ENCODE assay signal across 8 cellular contexts in the genomic region with DNA sequence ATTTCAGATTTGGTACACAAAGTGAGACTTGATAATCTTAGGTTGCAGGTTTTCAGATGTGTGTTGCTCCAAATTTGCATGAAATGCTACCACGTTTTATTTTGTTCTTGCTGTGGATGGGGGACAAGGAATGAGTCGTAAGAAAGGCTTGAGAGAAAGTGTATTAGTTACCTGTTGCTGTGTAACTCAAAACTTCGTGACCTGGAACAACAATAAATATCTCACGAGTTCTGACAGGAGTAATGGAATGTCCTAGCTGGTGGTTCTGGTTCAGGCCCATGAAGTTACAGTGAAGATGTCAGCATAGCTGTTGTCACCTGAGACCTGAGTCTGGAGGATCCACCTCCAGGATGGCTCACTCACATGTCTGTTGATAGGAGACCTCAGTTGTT. TPM values are rescaled to one million over a fixed set of nuclear protein-coding genes. Genes with fewer than 3 reads are reported as not detected.
DNase-seq lines count a peak whose midpoint lies in the region; ATAC-seq and TF ChIP-seq lines count a peak whose summit lies in the region.

No MANE protein-coding gene starts in this region.

- H3K4me1 Mint-ChIP-seq in activated CD4-positive, alpha-beta T cell treated with anti-CD3 and anti-CD28 coated beads for 36 hours = peaks cover 28% of the 10 kb centered on the region
- H3K4me1 Mint-ChIP-seq in activated CD8-positive, alpha-beta T cell treated with anti-CD3 and anti-CD28 coated beads for 36 hours (ENCODE audit: low read depth) = peaks cover 34% of the 10 kb centered on the region
- peaks cover 36% of the 10 kb centered on the region for H3K4me1 Mint-ChIP-seq in stimulated activated naive CD8-positive, alpha-beta T cell treated with anti-CD3 and anti-CD28 coated beads, Interleukin-15, amount 100 ng/mL, for 72 hours

- intact Hi-C loops in activated CD4-positive, alpha-beta T cell treated with anti-CD3 and anti-CD28 coated beads for 36 hours (cut with DNase I, micrococcal nuclease) = loop anchor here (2.0 kb wide), 4 partner anchors 47 to 999 kb away; a partner anchor contains a TSS
- intact Hi-C loops in activated CD8-positive, alpha-beta T cell treated with anti-CD3 and anti-CD28 coated beads for 36 hours (cut with micrococcal nuclease) = no loop called here

- no peak for TF ChIP-seq CTCF in activated CD8-positive, alpha-beta T cell treated with anti-CD3 and anti-CD28 coated beads for 36 hours (IDR thresholded peaks at IDR 0.05)

- H3K27ac Mint-ChIP-seq in activated CD4-positive, alpha-beta T cell treated with anti-CD3 and anti-CD28 coated beads for 36 hours = peak overlapping the region; percentile 95
- peak overlapping the region; percentile 97 for H3K27ac Mint-ChIP-seq in activated CD8-positive, alpha-beta T cell treated with anti-CD3 and anti-CD28 coated beads for 36 hours
- H3K27ac Mint-ChIP-seq in stimulated activated naive CD8-positive, alpha-beta T cell treated with anti-CD3 and anti-CD28 coated beads, Interleukin-15, amount 100 ng/mL, for 72 hours = peak overlapping the region; percentile 88 to 91

- peaks cover 18% of the 10 kb centered on the region for H3K36me3 ChIP-seq in iPS-18a (ENCODE audit: control insufficient read depth, low read depth, low read length)

- peak overlapping the region; percentile 98 for H3K4me3 ChIP-seq in iPS-18a (ENCODE audit: low read length)

- H3K9me3 ChIP-seq in iPS-18a (ENCODE audit: control insufficient read depth, low read depth, low read length) = no peaks in the 10 kb centered on the region

- no peaks in the 10 kb centered on the region for H3K27me3 Mint-ChIP-seq in activated CD4-positive, alpha-beta T cell treated with anti-CD3 and anti-CD28 coated beads for 36 hours
- no peaks in the 10 kb centered on the region for H3K27me3 Mint-ChIP-seq in activated CD8-positive, alpha-beta T cell treated with anti-CD3 and anti-CD28 coated beads for 36 hours
- H3K27me3 Mint-ChIP-seq in stimulated activated naive CD8-positive, alpha-beta T cell treated with anti-CD3 and anti-CD28 coated beads, Interleukin-15, amount 100 ng/mL, for 72 hours = no peaks in the 10 kb centered on the region

- H3K27ac ChIP-seq in iPS-18a (ENCODE audit: low read length) = no peak overlapping the region

- peak overlapping the region; percentile 96 for H3K9ac ChIP-seq in iPS-18a (ENCODE audit: low read length)

- H3K4me1 ChIP-seq in iPS-18a (ENCODE audit: control insufficient read depth, low read depth, low read length) = peaks cover 9% of the 10 kb centered on the region

- CTCF ChIA-PET in activated CD4-positive, alpha-beta T cell treated with anti-CD3 and anti-CD28 coated beads for 36 hours (lab: Charles Lee) = interaction anchor here (0.5 kb wide), 1 partner anchor 277 kb away, joined by 3 read pairs; no protein-coding TSS in a partner anchor
- CTCF ChIA-PET in activated CD8-positive, alpha-beta T cell treated with anti-CD3 and anti-CD28 coated beads for 36 hours (lab: Charles Lee) = interaction anchor here (1.4 kb wide), 1 partner anchor 10 kb away, joined by 4 read pairs; no protein-coding TSS in a partner anchor

- POLR2A ChIA-PET in activated CD4-positive, alpha-beta T cell treated with anti-CD3 and anti-CD28 coated beads for 36 hours (lab: Charles Lee) = no interaction called here
- POLR2A ChIA-PET in activated CD8-positive, alpha-beta T cell treated with anti-CD3 and anti-CD28 coated beads for 36 hours (lab: Charles Lee) = interaction anchor here (0.7 to 0.9 kb wide), 2 partner anchors 25 to 96 kb away, joined by 3 read pairs; no protein-coding TSS in a partner anchor

- H3K27me3 ChIP-seq in iPS-18a (ENCODE audit: control insufficient read depth, insufficient read depth, low read length) = no peaks in the 10 kb centered on the region

- peaks cover 54% of the 10 kb centered on the region for H3K36me3 Mint-ChIP-seq in activated CD4-positive, alpha-beta T cell treated with anti-CD3 and anti-CD28 coated beads for 36 hours (ENCODE audit: low read depth)
- peaks cover 65% of the 10 kb centered on the region for H3K36me3 Mint-ChIP-seq in activated CD8-positive, alpha-beta T cell treated with anti-CD3 and anti-CD28 coated beads for 36 hours (ENCODE audit: low read depth)

- H3K4me3 Mint-ChIP-seq in activated CD4-positive, alpha-beta T cell treated with anti-CD3 and anti-CD28 coated beads for 36 hours = peak overlapping the region; percentile 98
- H3K4me3 Mint-ChIP-seq in activated CD8-positive, alpha-beta T cell treated with anti-CD3 and anti-CD28 coated beads for 36 hours = peak overlapping the region; percentile 99
- peak overlapping the region; percentile 85 to 91 for H3K4me3 Mint-ChIP-seq in stimulated activated naive CD8-positive, alpha-beta T cell treated with anti-CD3 and anti-CD28 coated beads, Interleukin-15, amount 100 ng/mL, for 72 hours

- peaks cover 5% of the 10 kb centered on the region for H3K9me3 Mint-ChIP-seq in activated CD4-positive, alpha-beta T cell treated with anti-CD3 and anti-CD28 coated beads for 36 hours (ENCODE audit: low read depth)
- peaks cover 9% of the 10 kb centered on the region for H3K9me3 Mint-ChIP-seq in activated CD8-positive, alpha-beta T cell treated with anti-CD3 and anti-CD28 coated beads for 36 hours
- peaks cover 4 to 27% of the 10 kb centered on the region in 2 donors for H3K9me3 Mint-ChIP-seq in stimulated activated naive CD8-positive, alpha-beta T cell treated with anti-CD3 and anti-CD28 coated beads, Interleukin-15, amount 100 ng/mL, for 72 hours

- DNase-seq in activated CD4-positive, alpha-beta T cell treated with anti-CD3 and anti-CD28 coated beads for 36 hours = no peak
- DNase-seq in activated CD4-positive, alpha-beta T cell treated with anti-CD3 and anti-CD28 coated beads, Interleukin-2, amount 50 U/mL, for 1 hour = no peak
- no peak for DNase-seq in activated CD8-positive, alpha-beta T cell treated with anti-CD3 and anti-CD28 coated beads for 36 hours
- DNase-seq in stimulated activated naive CD8-positive, alpha-beta T cell treated with anti-CD3 and anti-CD28 coated beads, Interleukin-15, amount 100 ng/mL, for 72 hours = no peak
- DNase-seq in HUDEP-2 (lab: John Stamatoyannopoulos, UW; ENCODE audit: unreplicated experiment in 76 of 76) = no peak

- no peak for ATAC-seq in activated CD4-positive, alpha-beta T cell treated with anti-CD3 and anti-CD28 coated beads for 36 hours
- no peak for ATAC-seq in activated CD8-positive, alpha-beta T cell treated with anti-CD3 and anti-CD28 coated beads for 36 hours
- no peak for ATAC-seq in stimulated activated naive CD8-positive, alpha-beta T cell treated with anti-CD3 and anti-CD28 coated beads, Interleukin-15, amount 100 ng/mL, for 72 hours
- ATAC-seq in GM18909 (IDR thresholded peaks at IDR 0.05; ENCODE audit: poor library complexity, unreplicated experiment) (no peak), HG02763 (IDR thresholded peaks at IDR 0.05; ENCODE audit: unreplicated experiment) (no peak)

RNA-seq across cellular contexts. Expression of a gene that starts 1.2 kb away (rescaled TPM):
- total RNA-seq in activated CD4-positive, alpha-beta T cell treated with anti-CD3 and anti-CD28 coated beads for 36 hours = 1 to 10 TPM; 4.4 to 4.5 TPM
- 1 to 10 TPM; 5.2 to 5.8 TPM for total RNA-seq in activated CD8-positive, alpha-beta T cell treated with anti-CD3 and anti-CD28 coated beads for 36 hours

RNA-seq across cellular contexts. Expression of a gene that starts 25.3 kb away (rescaled TPM):
- total RNA-seq in activated CD4-positive, alpha-beta T cell treated with anti-CD3 and anti-CD28 coated beads for 36 hours = 10 to 100 TPM; 38.6 to 53.6 TPM
- 10 to 100 TPM; 40.6 to 43.0 TPM for total RNA-seq in activated CD8-positive, alpha-beta T cell treated with anti-CD3 and anti-CD28 coated beads for 36 hours

RNA-seq across cellular contexts. Expression of a gene that starts 46.9 kb away (rescaled TPM):
- total RNA-seq in activated CD4-positive, alpha-beta T cell treated with anti-CD3 and anti-CD28 coated beads for 36 hours = 1 to 10 TPM; 3.1 to 3.8 TPM
- total RNA-seq in activated CD8-positive, alpha-beta T cell treated with anti-CD3 and anti-CD28 coated beads for 36 hours = 1 to 10 TPM; 2.6 to 2.9 TPM

RNA-seq across cellular contexts. Expression of a gene that starts 51.2 kb away (rescaled TPM):
- total RNA-seq in activated CD4-positive, alpha-beta T cell treated with anti-CD3 and anti-CD28 coated beads for 36 hours = 10 to 100 TPM; 32.2 to 38.5 TPM
- 10 to 100 TPM; 49.8 to 52.3 TPM for total RNA-seq in activated CD8-positive, alpha-beta T cell treated with anti-CD3 and anti-CD28 coated beads for 36 hours
